ENCODE assay signal across 23 cellular contexts in the genomic region with DNA sequence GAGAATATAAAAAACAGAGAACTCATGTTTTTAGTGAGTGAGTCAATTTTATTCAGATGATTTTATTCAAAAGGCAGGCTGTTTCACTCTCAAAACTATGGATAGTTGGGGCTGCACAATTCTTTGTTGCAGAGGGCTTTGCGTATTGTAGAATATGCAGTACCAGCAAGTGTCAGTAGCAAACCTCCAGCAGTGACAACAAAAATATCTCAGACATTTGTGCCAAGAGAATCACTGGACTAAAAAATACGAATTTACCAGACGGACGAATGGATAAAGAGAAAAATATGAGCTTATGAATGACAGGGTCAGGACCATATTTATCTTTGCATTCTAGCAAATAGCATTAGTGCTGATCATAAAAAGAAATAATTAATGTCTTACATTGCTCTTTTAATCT.
"Had no signal": no experiment of that assay in that cellular context is flagged by ENCODE, and none has a peak within 500 bp of the region (broad histone marks: within the 10 kb centered on the region; RNA-seq: fewer than 3 reads in every experiment).

No MANE protein-coding gene starts in this region.

- H3K4me1 Mint-ChIP-seq: stimulated activated effector memory CD8-positive, alpha-beta T cell treated with anti-CD3 and anti-CD28 coated beads, Interleukin-12 subunit alpha, Interleukin-12 subunit beta, amount 100 ng/mL, for 72 hours; stimulated activated naive B cell treated with anti-CD40 and anti-IgM and Interleukin-4, amounts not matched to agents 10 μg/mL and 1 μg/mL and 100 μg/mL, for 72 hours had no signal

- ATAC-seq: natural killer cell treated with Interleukin-12 subunit alpha and Interleukin-12 subunit beta and Interleukin-15 and Interleukin-18, amount 100 ng/mL, for 72 hours; psoas muscle; right cardiac atrium; right lobe of liver; stimulated activated effector memory CD8-positive, alpha-beta T cell treated with anti-CD3 and anti-CD28 coated beads, Interleukin-12 subunit alpha, Interleukin-12 subunit beta, amount 100 ng/mL, for 72 hours; stimulated activated naive B cell treated with anti-CD40 and anti-IgM and Interleukin-4, amounts not matched to agents 10 μg/mL and 1 μg/mL and 100 μg/mL, for 72 hours had no signal

- H3K9me3 Mint-ChIP-seq: neural progenitor cell; stimulated activated naive B cell treated with anti-CD40 and anti-IgM and Interleukin-4, amounts not matched to agents 10 μg/mL and 1 μg/mL and 100 μg/mL, for 72 hours; stimulated activated naive CD8-positive, alpha-beta T cell treated with anti-CD3 and anti-CD28 coated beads, Interleukin-15, Interleukin-2, amounts not matched to agents 100 ng/mL and 50 ng/mL, for 24 hours had no signal

- H3K27ac Mint-ChIP-seq: natural killer cell treated with Interleukin-12 subunit alpha and Interleukin-12 subunit beta and Interleukin-15 and Interleukin-18, amount 100 ng/mL, for 72 hours; neural progenitor cell; progenitor cell of endocrine pancreas; stimulated activated effector memory CD8-positive, alpha-beta T cell treated with anti-CD3 and anti-CD28 coated beads, Interleukin-12 subunit alpha, Interleukin-12 subunit beta, amount 100 ng/mL, for 72 hours; stimulated activated naive B cell treated with anti-CD40 and anti-IgM and Interleukin-4, amounts not matched to agents 10 μg/mL and 1 μg/mL and 100 μg/mL, for 72 hours; stimulated activated naive CD8-positive, alpha-beta T cell treated with anti-CD3 and anti-CD28 coated beads, Interleukin-15, Interleukin-2, amounts not matched to agents 100 ng/mL and 50 ng/mL, for 24 hours had no signal

- H3K27me3 Mint-ChIP-seq: natural killer cell treated with Interleukin-12 subunit alpha and Interleukin-12 subunit beta and Interleukin-15 and Interleukin-18, amount 100 ng/mL, for 72 hours; stimulated activated naive B cell treated with anti-CD40 and anti-IgM and Interleukin-4, amounts not matched to agents 10 μg/mL and 1 μg/mL and 100 μg/mL, for 72 hours; stimulated activated naive CD8-positive, alpha-beta T cell treated with anti-CD3 and anti-CD28 coated beads, Interleukin-15, Interleukin-2, amounts not matched to agents 100 ng/mL and 50 ng/mL, for 24 hours had no signal

- DNase-seq: occipital lobe; ovary; posterior cingulate gyrus; psoas muscle; right cardiac atrium; right lobe of liver; sigmoid colon; small intestine; stimulated activated CD4-positive, alpha-beta T cell treated with anti-CD3 and anti-CD28 coated beads, Interleukin-15, amount 100 ng/mL, for 24 hours; stimulated activated CD4-positive, alpha-beta T cell treated with anti-CD3 and anti-CD28 coated beads, Interleukin-2, amount 100 ng/mL, for 24 hours; stimulated activated CD4-positive, alpha-beta T cell treated with anti-CD3 and anti-CD28 coated beads, Interleukin-2, amount 100 ng/mL, for 48 hours; stimulated activated CD4-positive, alpha-beta T cell treated with anti-CD3 and anti-CD28 coated beads, Interleukin-4, amount 100 ng/mL, for 24 hours; stimulated activated naive B cell treated with anti-CD40 and anti-IgM and Interleukin-4, amounts not matched to agents 10 μg/mL and 1 μg/mL and 100 μg/mL, for 72 hours; stimulated activated naive CD4-positive, alpha-beta T cell treated with Interleukin-2 at 50 U/mL for 16 hours; stomach; thyroid gland; trophoblast cell; upper lobe of left lung had no signal

- H3K4me3 Mint-ChIP-seq: natural killer cell treated with Interleukin-12 subunit alpha and Interleukin-12 subunit beta and Interleukin-15 and Interleukin-18, amount 100 ng/mL, for 72 hours; neural progenitor cell; stimulated activated effector memory CD8-positive, alpha-beta T cell treated with anti-CD3 and anti-CD28 coated beads, Interleukin-12 subunit alpha, Interleukin-12 subunit beta, amount 100 ng/mL, for 72 hours; stimulated activated naive B cell treated with anti-CD40 and anti-IgM and Interleukin-4, amounts not matched to agents 10 μg/mL and 1 μg/mL and 100 μg/mL, for 72 hours; stimulated activated naive CD8-positive, alpha-beta T cell treated with anti-CD3 and anti-CD28 coated beads, Interleukin-15, Interleukin-2, amounts not matched to agents 100 ng/mL and 50 ng/mL, for 24 hours had no signal

- H3K36me3 Mint-ChIP-seq: natural killer cell treated with Interleukin-12 subunit alpha and Interleukin-12 subunit beta and Interleukin-15 and Interleukin-18, amount 100 ng/mL, for 72 hours; neural progenitor cell; stimulated activated effector memory CD8-positive, alpha-beta T cell treated with anti-CD3 and anti-CD28 coated beads, Interleukin-12 subunit alpha, Interleukin-12 subunit beta, amount 100 ng/mL, for 72 hours; stimulated activated naive B cell treated with anti-CD40 and anti-IgM and Interleukin-4, amounts not matched to agents 10 μg/mL and 1 μg/mL and 100 μg/mL, for 72 hours had no signal
